Comparison of ENCODE assay signal across 32 cellular contexts in genomic region chr12:57156701-57157403, GRCh38. TPM values are rescaled to one million over a fixed set of nuclear protein-coding genes. Genes with fewer than 3 reads are reported as not detected.
DNase-seq lines count a peak whose midpoint lies in the region; ATAC-seq, FAIRE-seq and TF ChIP-seq lines count a peak whose summit lies in the region.
"Had no signal": no experiment of that assay in that cellular context is flagged by ENCODE, and none has a peak within 500 bp of the region (broad histone marks: within the 10 kb centered on the region; RNA-seq: fewer than 3 reads in every experiment).

No MANE protein-coding gene starts in this region.

- no peaks in the 10 kb centered on the region for H3K36me3 Mint-ChIP-seq in natural killer cell treated with Interleukin-12 subunit alpha and Interleukin-12 subunit beta and Interleukin-15 and Interleukin-18, amount 100 ng/mL, for 72 hours
- peaks cover 56% of the 10 kb centered on the region for H3K36me3 Mint-ChIP-seq in chondrocyte (ENCODE audit: low read depth)
- H3K36me3 Mint-ChIP-seq: naive B cell; stimulated activated naive B cell treated with anti-CD40 and anti-IgM and Interleukin-4, amounts not matched to agents 10 μg/mL and 1 μg/mL and 100 μg/mL, for 72 hours had no signal

- H3K9ac ChIP-seq in BLaER1 treated with 17β-estradiol and CSF1 and Interleukin-3, amounts not matched to agents 10 nM and 100 nM, result peak overlapping the region; percentile 24 to 69 (median 56); a peak in 18 of 22 replicates

- H3K4me1 Mint-ChIP-seq in natural killer cell treated with Interleukin-12 subunit alpha and Interleukin-12 subunit beta and Interleukin-15 and Interleukin-18, amount 100 ng/mL, for 72 hours (ENCODE audit: low read depth in 2 of 2), result peaks cover 20% of the 10 kb centered on the region in 2 donors
- H3K4me1 Mint-ChIP-seq in chondrocyte (ENCODE audit: low read depth), result peaks cover 23% of the 10 kb centered on the region

- TF ChIP-seq CTCF in chondrocyte (IDR thresholded peaks at IDR 0.05), result no peak
- no peak for TF ChIP-seq CTCF in omental fat pad (IDR thresholded peaks at IDR 0.05)

- H3K27ac Mint-ChIP-seq in natural killer cell treated with Interleukin-12 subunit alpha and Interleukin-12 subunit beta and Interleukin-15 and Interleukin-18, amount 100 ng/mL, for 72 hours, result peak overlapping the region; percentile 19 to 57
- H3K27ac Mint-ChIP-seq in chondrocyte (ENCODE audit: unreplicated experiment), result no peak overlapping the region
- H3K27ac Mint-ChIP-seq: activated CD4-positive, alpha-beta T cell treated with anti-CD3 and anti-CD28 coated beads, Interleukin-2, amount 10 ng/mL, durations not matched to agents 7 days and 5 days; activated naive CD4-positive, alpha-beta T cell treated with anti-CD3 and anti-CD28 coated beads for 36 hours; stimulated activated naive B cell treated with anti-CD40 and anti-IgM and Interleukin-4, amounts not matched to agents 10 μg/mL and 1 μg/mL and 100 μg/mL, for 72 hours had no signal

- no peak for FAIRE-seq in GM12891 (lab: Jason Lieb, UNC)
- FAIRE-seq: G401.6, RCC 7860 had no signal

- peak overlapping the region; percentile 79 to 98 (median 94) for H3K4me2 ChIP-seq in BLaER1 treated with 17β-estradiol and CSF1 and Interleukin-3, amounts not matched to agents 10 nM and 100 nM

- ATAC-seq in natural killer cell treated with Interleukin-12 subunit alpha and Interleukin-12 subunit beta and Interleukin-15 and Interleukin-18, amount 100 ng/mL, for 72 hours, result peak in 1 of 2 donors; percentile 37
- ATAC-seq in omental fat pad (ENCODE audit: low FRiP score), result no peak
- ATAC-seq: stimulated activated naive B cell treated with anti-CD40 and anti-IgM and Interleukin-4, amounts not matched to agents 10 μg/mL and 1 μg/mL and 100 μg/mL, for 72 hours had no signal

- in situ Hi-C loops in KBM-7 (cut with MboI; ENCODE audit: low pct_unique_long_range_greater_than_20kb, low sequenced_read_pairs), result no loop called here

- peaks cover 13 to 92% (median 34%) of the 10 kb centered on the region in 11 experiments; a peak in 19 of 22 replicates for H3K36me3 ChIP-seq in BLaER1 treated with 17β-estradiol and CSF1 and Interleukin-3, amounts not matched to agents 10 nM and 100 nM
- H3K36me3 ChIP-seq: WERI-Rb-1 had no signal

- no peaks in the 10 kb centered on the region for H3K27me3 ChIP-seq in BLaER1 treated with 17β-estradiol and CSF1 and Interleukin-3, amounts not matched to agents 10 nM and 100 nM
- H3K27me3 ChIP-seq: cardiac muscle cell had no signal

- peak overlapping the region; percentile 18 to 85 (median 72); a peak in 19 of 22 replicates for H3K27ac ChIP-seq in BLaER1 treated with 17β-estradiol and CSF1 and Interleukin-3, amounts not matched to agents 10 nM and 100 nM
- peak overlapping the region; percentile 8 for H3K27ac ChIP-seq in cingulate gyrus (ENCODE audit: low read depth, low read length)
- H3K27ac ChIP-seq: cardiac muscle cell, WERI-Rb-1 had no signal

- DNase-seq in KBM-7 (peak; percentile 47), NCI-H82 treated with DMSO at 0.1 percent for 48 hours (lab: John Stamatoyannopoulos, UW; ENCODE audit: unreplicated experiment) (no peak), GM12891 (ENCODE audit: insufficient read length, low spot score) (no peak), chondrocyte (ENCODE audit: low spot score) (no peak), omental fat pad (ENCODE audit: low spot score) (no peak)
- no peak for DNase-seq in natural killer cell treated with Interleukin-12 subunit alpha and Interleukin-12 subunit beta and Interleukin-15 and Interleukin-18, amount 100 ng/mL, for 72 hours (ENCODE audit: low spot score)
- DNase-seq: activated CD4-positive, alpha-beta T cell treated with anti-CD3 and anti-CD28 coated beads, Interleukin-2, amount 10 ng/mL, durations not matched to agents 7 days and 5 days; activated naive CD4-positive, alpha-beta T cell treated with anti-CD3 and anti-CD28 coated beads for 36 hours; CD4-positive, CD25-positive, alpha-beta regulatory T cell; dermis blood vessel endothelial cell; islet precursor cell; Karpas-422; mesenchymal stem cell; naive B cell; NCI-H1048; NCI-H1694 treated with DMSO at 0.1 percent for 48 hours; NCI-H526; stimulated activated CD4-positive, alpha-beta T cell treated with anti-CD3 and anti-CD28 coated beads, Interleukin-4, amount 100 ng/mL, for 1 hour; stimulated activated naive B cell treated with anti-CD40 and anti-IgM and Interleukin-4, amounts not matched to agents 10 μg/mL and 1 μg/mL and 100 μg/mL, for 72 hours; T-helper 2 cell; WERI-Rb-1 had no signal

- no peaks in the 10 kb centered on the region; a peak in 2 of 22 replicates for H4K20me1 ChIP-seq in BLaER1 treated with 17β-estradiol and CSF1 and Interleukin-3, amounts not matched to agents 10 nM and 100 nM

- H3K4me3 Mint-ChIP-seq in natural killer cell treated with Interleukin-12 subunit alpha and Interleukin-12 subunit beta and Interleukin-15 and Interleukin-18, amount 100 ng/mL, for 72 hours, result peak overlapping the region; percentile 37
- no peak overlapping the region for H3K4me3 Mint-ChIP-seq in chondrocyte (ENCODE audit: unreplicated experiment)
- H3K4me3 Mint-ChIP-seq: activated CD4-positive, alpha-beta T cell treated with anti-CD3 and anti-CD28 coated beads, Interleukin-2, amount 10 ng/mL, durations not matched to agents 7 days and 5 days; activated naive CD4-positive, alpha-beta T cell treated with anti-CD3 and anti-CD28 coated beads for 36 hours; CD4-positive, CD25-positive, alpha-beta regulatory T cell; naive B cell; stimulated activated naive B cell treated with anti-CD40 and anti-IgM and Interleukin-4, amounts not matched to agents 10 μg/mL and 1 μg/mL and 100 μg/mL, for 72 hours had no signal

- no peaks in the 10 kb centered on the region for H3K9me3 Mint-ChIP-seq in natural killer cell treated with Interleukin-12 subunit alpha and Interleukin-12 subunit beta and Interleukin-15 and Interleukin-18, amount 100 ng/mL, for 72 hours
- H3K9me3 Mint-ChIP-seq in chondrocyte (ENCODE audit: low read depth), result no peaks in the 10 kb centered on the region
- H3K9me3 Mint-ChIP-seq: activated CD4-positive, alpha-beta T cell treated with anti-CD3 and anti-CD28 coated beads, Interleukin-2, amount 10 ng/mL, durations not matched to agents 7 days and 5 days; activated naive CD4-positive, alpha-beta T cell treated with anti-CD3 and anti-CD28 coated beads for 36 hours; CD4-positive, CD25-positive, alpha-beta regulatory T cell had no signal

- TF ChIP-seq POLR2A in GM12891 (IDR thresholded peaks at IDR 0.05; ENCODE audit: low read depth, low read length), result no peak

- no peaks in the 10 kb centered on the region for H3K9me3 ChIP-seq in BLaER1 treated with 17β-estradiol and CSF1 and Interleukin-3, amounts not matched to agents 10 nM and 100 nM (replicated peaks in 1 of 11)
- H3K9me3 ChIP-seq: thoracic aorta had no signal

- H3K27me3 Mint-ChIP-seq in natural killer cell treated with Interleukin-12 subunit alpha and Interleukin-12 subunit beta and Interleukin-15 and Interleukin-18, amount 100 ng/mL, for 72 hours, result peaks cover 0 to 3% of the 10 kb centered on the region in 2 donors
- no peaks in the 10 kb centered on the region for H3K27me3 Mint-ChIP-seq in chondrocyte (ENCODE audit: low read depth)
- H3K27me3 Mint-ChIP-seq: activated CD4-positive, alpha-beta T cell treated with anti-CD3 and anti-CD28 coated beads, Interleukin-2, amount 10 ng/mL, durations not matched to agents 7 days and 5 days had no signal

- peak overlapping the region in 3 of 10 experiments; percentile 9 to 24 (median 22); a peak in 3 of 20 replicates for H3K4me3 ChIP-seq in BLaER1 treated with 17β-estradiol and CSF1 and Interleukin-3, amounts not matched to agents 10 nM and 100 nM
- H3K4me3 ChIP-seq: cardiac muscle cell, thoracic aorta had no signal

- H3K4me1 ChIP-seq in BLaER1 treated with 17β-estradiol and CSF1 and Interleukin-3, amounts not matched to agents 10 nM and 100 nM, result peaks cover 47 to 100% (median 97%) of the 10 kb centered on the region in 10 experiments

TF ChIP-seq in GM12891, 5 proteins besides CTCF, POLR2A, EP300 and RAD21:
- TF ChIP-seq PAX5 (IDR thresholded peaks at IDR 0.05; ENCODE audit: insufficient read depth, low read length, severe bottlenecking), result no peak
- TF ChIP-seq SPI1 (IDR thresholded peaks at IDR 0.05; ENCODE audit: low read depth, low read length), result no peak
- TF ChIP-seq POU2F2 (IDR thresholded peaks at IDR 0.05; ENCODE audit: low read depth, low read length), result no peak
- TF ChIP-seq POLR2AphosphoS5 (IDR thresholded peaks at IDR 0.05; ENCODE audit: low read depth, low read length), result no peak
- TF ChIP-seq TAF1 (IDR thresholded peaks at IDR 0.05; ENCODE audit: low read depth, low read length), result no peak

RNA-seq across cellular contexts. Expression of gene LRP1-AS, which starts 9.4 kb away (rescaled TPM):
- total RNA-seq in natural killer cell treated with Interleukin-12 subunit alpha and Interleukin-12 subunit beta and Interleukin-15 and Interleukin-18, amount 100 ng/mL, for 72 hours, result not detected
- polyA plus RNA-seq in GM12891 (2012; ENCODE audit: low read depth, missing spikeins), result not detected
- total RNA-seq in chondrocyte, result not detected in 3 replicates
- not detected for total RNA-seq in omental fat pad
- total RNA-seq: activated CD4-positive, alpha-beta T cell treated with anti-CD3 and anti-CD28 coated beads, Interleukin-2, amount 10 ng/mL, durations not matched to agents 7 days and 5 days; activated naive CD4-positive, alpha-beta T cell treated with anti-CD3 and anti-CD28 coated beads for 36 hours; cardiac muscle cell; CD4-positive, CD25-positive, alpha-beta regulatory T cell; dermis blood vessel endothelial cell; fibroblast of lung; H4; osteoblast; SK-MEL-5; thoracic aorta had no signal
- polyA plus RNA-seq: AG04450; cardiac muscle cell; CD4-positive, CD25-positive, alpha-beta regulatory T cell; fibroblast of lung had no signal

RNA-seq across cellular contexts. Expression of gene LRP1, which starts 28.6 kb away (rescaled TPM):
- total RNA-seq in natural killer cell treated with Interleukin-12 subunit alpha and Interleukin-12 subunit beta and Interleukin-15 and Interleukin-18, amount 100 ng/mL, for 72 hours, result under 1 TPM; 0.42 to 0.45 TPM
- polyA plus RNA-seq in GM12891 (2012; ENCODE audit: low read depth, missing spikeins), result 0.47 TPM
- total RNA-seq in chondrocyte, result 448 to 583 TPM (median 463 TPM) in 3 replicates
- total RNA-seq in omental fat pad, result 100 to 1,000 TPM; 312 to 592 (median 571) TPM

RNA-seq across cellular contexts. Expression of gene STAT6, which starts 45.7 kb away (rescaled TPM):
- 100 to 1,000 TPM; 158 to 198 TPM for total RNA-seq in natural killer cell treated with Interleukin-12 subunit alpha and Interleukin-12 subunit beta and Interleukin-15 and Interleukin-18, amount 100 ng/mL, for 72 hours
- polyA plus RNA-seq in GM12891 (2012; ENCODE audit: low read depth, missing spikeins), result 99.5 TPM
- total RNA-seq in chondrocyte, result 89.4 to 101 TPM (median 94.2 TPM) in 3 replicates
- 100 to 1,000 TPM; 112 to 234 (median 124) TPM for total RNA-seq in omental fat pad

RNA-seq across cellular contexts. Expression of gene NXPH4, which starts 59.7 kb away (rescaled TPM):
- under 1 TPM in 1 of 2 donors, not detected in 1; 0.73 TPM for total RNA-seq in natural killer cell treated with Interleukin-12 subunit alpha and Interleukin-12 subunit beta and Interleukin-15 and Interleukin-18, amount 100 ng/mL, for 72 hours
- polyA plus RNA-seq in GM12891 (2012; ENCODE audit: low read depth, missing spikeins), result 0.24 TPM
- 75.4 to 85.4 TPM (median 82.8 TPM) in 3 replicates for total RNA-seq in chondrocyte
- 1 to 10 TPM in 2 of 4 donors, under 1 TPM in 1, not detected in 1; 0.56 to 2.4 (median 1.4) TPM for total RNA-seq in omental fat pad

Comparison
In these comparisons a context has a peak if more than half of its experiments do, and no peak if none do; other contexts are left out.
1. RNA of gene LRP1, which starts 28.6 kb away (total RNA-seq): 312 to 592 TPM in omental fat pad and 448 to 583 TPM in chondrocyte; 0.42 to 0.45 TPM in natural killer cell treated with Interleukin-12 subunit alpha and Interleukin-12 subunit beta and Interleukin-15 and Interleukin-18, amount 100 ng/mL, for 72 hours; every median in the first group is over 100 times any median in the second.